8 cellular contexts compared by ENCODE assay signal in genomic region chr15:33068531-33068990, GRCh38.
DNase-seq lines count a peak whose midpoint lies in the region; ATAC-seq and TF ChIP-seq lines count a peak whose summit lies in the region.

No MANE protein-coding gene starts in this region.

- CTCF ChIA-PET in T-cell (lab: Charles Lee) = no interaction called here

- no peaks in the 10 kb centered on the region for H3K9me3 Mint-ChIP-seq in activated T-cell treated with anti-CD3 and anti-CD28 coated beads, Interleukin-2, amount 50 U/mL, for 24 hours
- H3K9me3 Mint-ChIP-seq in T-cell = no peaks in the 10 kb centered on the region

- H3K4me1 ChIP-seq in urinary bladder (ENCODE audit: insufficient read depth) = no peaks in the 10 kb centered on the region

- peaks cover 10% of the 10 kb centered on the region for H3K27me3 Mint-ChIP-seq in activated T-cell treated with anti-CD3 and anti-CD28 coated beads, Interleukin-2, amount 50 U/mL, for 24 hours
- H3K27me3 Mint-ChIP-seq in T-cell = peaks cover 0 to 23% of the 10 kb centered on the region in 2 donors

- no peaks in the 10 kb centered on the region for H3K36me3 ChIP-seq in kidney epithelial cell (ENCODE audit: control insufficient read depth, insufficient read depth, low read length)
- H3K36me3 ChIP-seq in urinary bladder (ENCODE audit: insufficient read depth) = no peaks in the 10 kb centered on the region

- H3K4me1 Mint-ChIP-seq in activated T-cell treated with anti-CD3 and anti-CD28 coated beads, Interleukin-2, amount 50 U/mL, for 24 hours (ENCODE audit: low read depth) = peaks cover 39% of the 10 kb centered on the region
- peaks cover 12 to 54% (median 24%) of the 10 kb centered on the region in 3 donors for H3K4me1 Mint-ChIP-seq in T-cell

- POLR2A ChIA-PET in T-cell (lab: Charles Lee) = no interaction called here

- ATAC-seq in T-cell (replicated peaks in 1 of 4) (peak in 2 of 4 experiments; percentile 55 to 60), GM21515 (IDR thresholded peaks at IDR 0.05; ENCODE audit: unreplicated experiment) (no peak)

- 47% methylated on average over 8 of the region's 8 CpGs for WGBS in urinary bladder

- peak overlapping the region; percentile 1 for H3K27ac ChIP-seq in urinary bladder (ENCODE audit: low read depth)

- H3K4me3 ChIP-seq in kidney epithelial cell (ENCODE audit: low read depth, low read length) (no peak overlapping the region), urinary bladder (ENCODE audit: low read depth, low read length) (no peak overlapping the region)

- no peak for TF ChIP-seq CTCF in kidney epithelial cell (IDR thresholded peaks at IDR 0.05; ENCODE audit: insufficient read depth, low read length, poor library complexity, severe bottlenecking)

- peak overlapping the region; percentile 81 for H3K27ac Mint-ChIP-seq in activated T-cell treated with anti-CD3 and anti-CD28 coated beads, Interleukin-2, amount 50 U/mL, for 24 hours
- H3K27ac Mint-ChIP-seq in T-cell = peak overlapping the region in 1 of 2 donors; percentile 53

- DNase-seq in activated T-cell treated with anti-CD3 and anti-CD28 coated beads, Interleukin-2, amount 50 U/mL, for 24 hours = peak; percentile 41
- DNase-seq in activated T-cell treated with anti-CD3 and anti-CD28 coated beads, Interleukin-2, amount 50 U/mL, for 48 hours = no peak
- DNase-seq in T-cell (peak in 1 of 34 experiments; percentile 15), kidney epithelial cell (ENCODE audit: low read depth) (peak; percentile 84), putamen (ENCODE audit: low spot score) (no peak), KG1 (lab: John Stamatoyannopoulos, UW) (no peak)

- H3K27me3 ChIP-seq in kidney epithelial cell (ENCODE audit: control insufficient read depth, insufficient read depth, low read length) = no peaks in the 10 kb centered on the region

- peak overlapping the region; percentile 75 for H3K4me3 Mint-ChIP-seq in activated T-cell treated with anti-CD3 and anti-CD28 coated beads, Interleukin-2, amount 50 U/mL, for 24 hours
- H3K4me3 Mint-ChIP-seq in T-cell = peak overlapping the region in 2 of 3 donors; percentile 62 to 78

- H3K36me3 Mint-ChIP-seq in activated T-cell treated with anti-CD3 and anti-CD28 coated beads, Interleukin-2, amount 50 U/mL, for 24 hours (ENCODE audit: low read depth) = peaks cover 2% of the 10 kb centered on the region
- no peaks in the 10 kb centered on the region for H3K36me3 Mint-ChIP-seq in T-cell

Comparison
In these comparisons a context has a peak if more than half of its experiments do, and no peak if none do; other contexts are left out.
1. DNase-seq: peak in activated T-cell treated with anti-CD3 and anti-CD28 coated beads, Interleukin-2, amount 50 U/mL, for 24 hours (single experiment) and kidney epithelial cell (single experiment); none in activated T-cell treated with anti-CD3 and anti-CD28 coated beads, Interleukin-2, amount 50 U/mL, for 48 hours (0 of 2), putamen (single experiment) and KG1 (single experiment).